Comparison of ENCODE assay signal across 12 cellular contexts in genomic region chr11:106012744-106013143, GRCh38. TPM values are rescaled to one million over a fixed set of nuclear protein-coding genes. Genes with fewer than 3 reads are reported as not detected.
A peak's percentile ranks its signal among the peaks of the same experiment; 100 is the strongest.
DNase-seq lines count a peak whose midpoint lies in the region; ATAC-seq, FAIRE-seq and TF ChIP-seq lines count a peak whose summit lies in the region.
"Had no signal": no experiment of that assay in that cellular context is flagged by ENCODE, and none has a peak within 500 bp of the region (broad histone marks: within the 10 kb centered on the region; RNA-seq: fewer than 3 reads in every experiment).

No MANE protein-coding gene starts in this region.

- no peak overlapping the region for H3K9ac ChIP-seq in neural progenitor cell
- no peak overlapping the region for H3K9ac ChIP-seq in colonic mucosa (ENCODE audit: low read depth in 2 of 2, low read length in 2 of 2)

- no peaks in the 10 kb centered on the region for H3K27me3 Mint-ChIP-seq in neural progenitor cell (ENCODE audit: insufficient read depth, low read depth)
- no peaks in the 10 kb centered on the region for H3K27me3 Mint-ChIP-seq in activated T-helper 1 cell treated with anti-CD3 and anti-CD28 coated beads, Interleukin-12 subunit alpha, Interleukin-12 subunit beta, Interleukin-2, Interleukin-4 antibody, amounts not matched to agents 30 ng/mL and 10 ng/mL and 1 ng/mL, durations not matched to agents 14 hours and 24 hours and 36 hours (ENCODE audit: insufficient read depth)
- H3K27me3 Mint-ChIP-seq: stimulated activated memory B cell treated with anti-CD40 and anti-IgM and Interleukin-4, amounts not matched to agents 10 μg/mL and 1 μg/mL and 100 μg/mL, for 72 hours had no signal

- TF ChIP-seq CTCF in neural progenitor cell (IDR thresholded peaks at IDR 0.05) (no peak), colonic mucosa (IDR thresholded peaks at IDR 0.05) (no peak)

- WGBS in ectodermal cell, 2 experiments, result 91 to 92% methylated on average over 2 to 3 of the region's 3 CpGs

- H3K27me3 ChIP-seq in ectodermal cell (ENCODE audit: control insufficient read depth, insufficient read depth, low read length, poor library complexity, severe bottlenecking), result no peaks in the 10 kb centered on the region
- H3K27me3 ChIP-seq in neural progenitor cell, result no peaks in the 10 kb centered on the region
- H3K27me3 ChIP-seq in colonic mucosa, result no peaks in the 10 kb centered on the region
- H3K27me3 ChIP-seq: SJSA1 had no signal

- H3K9me3 Mint-ChIP-seq in neural progenitor cell, result peaks cover 5% of the 10 kb centered on the region
- H3K9me3 Mint-ChIP-seq in activated T-helper 1 cell treated with anti-CD3 and anti-CD28 coated beads, Interleukin-12 subunit alpha, Interleukin-12 subunit beta, Interleukin-2, Interleukin-4 antibody, amounts not matched to agents 30 ng/mL and 10 ng/mL and 1 ng/mL, durations not matched to agents 14 hours and 24 hours and 36 hours, result no peaks in the 10 kb centered on the region

- intact Hi-C loops in colonic mucosa (cut with DNase I), result no loop called here
- intact Hi-C loops in activated T-helper 1 cell treated with anti-CD3 and anti-CD28 coated beads, Interleukin-12 subunit alpha, Interleukin-12 subunit beta, Interleukin-2, Interleukin-4 antibody, amounts not matched to agents 30 ng/mL and 10 ng/mL and 1 ng/mL, durations not matched to agents 14 hours and 24 hours and 36 hours (cut with micrococcal nuclease), result no loop called here

- peak overlapping the region; percentile 1 for H3K27ac ChIP-seq in ectodermal cell (ENCODE audit: insufficient read depth, low read depth, low read length, poor library complexity, severe bottlenecking)
- H3K27ac ChIP-seq in neural progenitor cell, result peak overlapping the region; percentile 6
- H3K27ac ChIP-seq in colonic mucosa, result no peak overlapping the region
- H3K27ac ChIP-seq: SJSA1 had no signal

- H3K4me1 Mint-ChIP-seq in neural progenitor cell, result peaks cover 18% of the 10 kb centered on the region
- peaks cover 19% of the 10 kb centered on the region for H3K4me1 Mint-ChIP-seq in activated T-helper 1 cell treated with anti-CD3 and anti-CD28 coated beads, Interleukin-12 subunit alpha, Interleukin-12 subunit beta, Interleukin-2, Interleukin-4 antibody, amounts not matched to agents 30 ng/mL and 10 ng/mL and 1 ng/mL, durations not matched to agents 14 hours and 24 hours and 36 hours (ENCODE audit: low read depth)

- no peak for ATAC-seq in HG02840 (IDR thresholded peaks at IDR 0.05; ENCODE audit: low FRiP score, unreplicated experiment)
- ATAC-seq: stimulated activated memory B cell treated with anti-CD40 and anti-IgM and Interleukin-4, amounts not matched to agents 10 μg/mL and 1 μg/mL and 100 μg/mL, for 72 hours had no signal

- H3K4me3 ChIP-seq in ectodermal cell (ENCODE audit: insufficient read depth, low read depth, low read length), result no peak overlapping the region
- H3K4me3 ChIP-seq in neural progenitor cell, result no peak overlapping the region
- H3K4me3 ChIP-seq in colonic mucosa, result no peak overlapping the region
- H3K4me3 ChIP-seq: SJSA1 had no signal

- TF ChIP-seq POLR2A in GM12891 (IDR thresholded peaks at IDR 0.05; ENCODE audit: low read depth, low read length), result no peak

- H3K4me2 ChIP-seq in neural progenitor cell, result peak overlapping the region; percentile 36

- DNase-seq in DMS 273 treated with DMSO at 0.1 percent for 48 hours (lab: John Stamatoyannopoulos, UW) (peak; percentile 53), NCI-H446 (lab: John Stamatoyannopoulos, UW) (peak; percentile 61 to 89), neural progenitor cell (ENCODE audit: low spot score) (no peak), colonic mucosa (no peak), GM12891 (ENCODE audit: insufficient read length, low spot score) (no peak)
- no peak for DNase-seq in activated T-helper 1 cell treated with anti-CD3 and anti-CD28 coated beads, Interleukin-12 subunit alpha, Interleukin-12 subunit beta, Interleukin-2, Interleukin-4 antibody, amounts not matched to agents 30 ng/mL and 10 ng/mL and 1 ng/mL, durations not matched to agents 14 hours and 24 hours and 36 hours (ENCODE audit: low spot score)
- DNase-seq: left cardiac atrium, NCI-H1436 treated with DMSO at 0.1 percent for 48 hours had no signal

- H3F3A ChIP-seq in neural progenitor cell (ENCODE audit: low read depth), result peaks cover 3% of the 10 kb centered on the region

- no peak overlapping the region for H2AFZ ChIP-seq in neural progenitor cell (replicated peaks)

- peaks cover 25% of the 10 kb centered on the region for H3K36me3 ChIP-seq in ectodermal cell (ENCODE audit: control insufficient read depth, insufficient read depth, low read length)
- H3K36me3 ChIP-seq in neural progenitor cell, result peaks cover 25% of the 10 kb centered on the region
- no peaks in the 10 kb centered on the region for H3K36me3 ChIP-seq in colonic mucosa

- H4K20me1 ChIP-seq in neural progenitor cell (ENCODE audit: low read depth), result peaks cover 26% of the 10 kb centered on the region

- peaks cover 84% of the 10 kb centered on the region for H3K79me2 ChIP-seq in neural progenitor cell (ENCODE audit: low read depth)

- H3K4me3 Mint-ChIP-seq in neural progenitor cell, result no peak overlapping the region
- no peak overlapping the region for H3K4me3 Mint-ChIP-seq in activated T-helper 1 cell treated with anti-CD3 and anti-CD28 coated beads, Interleukin-12 subunit alpha, Interleukin-12 subunit beta, Interleukin-2, Interleukin-4 antibody, amounts not matched to agents 30 ng/mL and 10 ng/mL and 1 ng/mL, durations not matched to agents 14 hours and 24 hours and 36 hours
- H3K4me3 Mint-ChIP-seq: stimulated activated memory B cell treated with anti-CD40 and anti-IgM and Interleukin-4, amounts not matched to agents 10 μg/mL and 1 μg/mL and 100 μg/mL, for 72 hours had no signal

- H3K36me3 Mint-ChIP-seq in neural progenitor cell, result peaks cover 44% of the 10 kb centered on the region
- peaks cover 40% of the 10 kb centered on the region for H3K36me3 Mint-ChIP-seq in activated T-helper 1 cell treated with anti-CD3 and anti-CD28 coated beads, Interleukin-12 subunit alpha, Interleukin-12 subunit beta, Interleukin-2, Interleukin-4 antibody, amounts not matched to agents 30 ng/mL and 10 ng/mL and 1 ng/mL, durations not matched to agents 14 hours and 24 hours and 36 hours (ENCODE audit: low read depth)

- no peak for FAIRE-seq in GM12891 (lab: Jason Lieb, UNC)

- H3K4me1 ChIP-seq in ectodermal cell (ENCODE audit: control insufficient read depth, insufficient read depth, low read length) (peaks cover 19% of the 10 kb centered on the region), neural progenitor cell (peaks cover 25% of the 10 kb centered on the region), colonic mucosa (no peaks in the 10 kb centered on the region)

- H3K9me3 ChIP-seq in ectodermal cell (ENCODE audit: control insufficient read depth, low read length) (no peaks in the 10 kb centered on the region), neural progenitor cell (ENCODE audit: low read depth) (no peaks in the 10 kb centered on the region), colonic mucosa (no peaks in the 10 kb centered on the region)
- H3K9me3 ChIP-seq: SJSA1 had no signal

- no peak overlapping the region for H3K27ac Mint-ChIP-seq in neural progenitor cell
- H3K27ac Mint-ChIP-seq in activated T-helper 1 cell treated with anti-CD3 and anti-CD28 coated beads, Interleukin-12 subunit alpha, Interleukin-12 subunit beta, Interleukin-2, Interleukin-4 antibody, amounts not matched to agents 30 ng/mL and 10 ng/mL and 1 ng/mL, durations not matched to agents 14 hours and 24 hours and 36 hours, result no peak overlapping the region
- H3K27ac Mint-ChIP-seq: stimulated activated memory B cell treated with anti-CD40 and anti-IgM and Interleukin-4, amounts not matched to agents 10 μg/mL and 1 μg/mL and 100 μg/mL, for 72 hours had no signal

TF ChIP-seq in GM12891, 5 proteins besides CTCF, POLR2A, EP300 and RAD21:
- TF ChIP-seq SPI1 (IDR thresholded peaks at IDR 0.05; ENCODE audit: low read depth, low read length) (no peak), TAF1 (IDR thresholded peaks at IDR 0.05; ENCODE audit: low read depth, low read length) (no peak), POU2F2 (IDR thresholded peaks at IDR 0.05; ENCODE audit: low read depth, low read length) (no peak), POLR2AphosphoS5 (IDR thresholded peaks at IDR 0.05; ENCODE audit: low read depth, low read length) (no peak), PAX5 (IDR thresholded peaks at IDR 0.05; ENCODE audit: insufficient read depth, low read length, severe bottlenecking) (no peak)

RNA-seq across cellular contexts. Expression of gene MSANTD4, which starts 9.3 kb away (rescaled TPM):
- polyA plus RNA-seq in ectodermal cell (2013, experiment 1 of 4), result 26.1 TPM
- polyA plus RNA-seq in ectodermal cell (2013, experiment 2 of 4), result 27.0 TPM
- 22.6 TPM for polyA plus RNA-seq in ectodermal cell (2013, experiment 3 of 4)
- polyA plus RNA-seq in ectodermal cell (2013, experiment 4 of 4), result 24.0 TPM
- total RNA-seq in neural progenitor cell (ENCODE audit: low replicate concordance) (27.4 and 40.3 TPM in 2 replicates), colonic mucosa (1 to 10 TPM; 6.2 to 6.8 TPM)
- polyA plus RNA-seq in GM12891 (2012; ENCODE audit: low read depth, missing spikeins), result 8.8 TPM
- total RNA-seq in activated T-helper 1 cell treated with anti-CD3 and anti-CD28 coated beads, Interleukin-12 subunit alpha, Interleukin-12 subunit beta, Interleukin-2, Interleukin-4 antibody, amounts not matched to agents 30 ng/mL and 10 ng/mL and 1 ng/mL, durations not matched to agents 14 hours and 24 hours and 36 hours, result 24.2 and 24.3 TPM in 2 replicates

Comparison
In these comparisons a context has a peak if more than half of its experiments do, and no peak if none do; other contexts are left out.
1. DNase-seq: peak in DMS 273 treated with DMSO at 0.1 percent for 48 hours (single experiment) and NCI-H446 (2 of 2); none in neural progenitor cell (single experiment), colonic mucosa (single experiment), GM12891 (single experiment) and activated T-helper 1 cell treated with anti-CD3 and anti-CD28 coated beads, Interleukin-12 subunit alpha, Interleukin-12 subunit beta, Interleukin-2, Interleukin-4 antibody, amounts not matched to agents 30 ng/mL and 10 ng/mL and 1 ng/mL, durations not matched to agents 14 hours and 24 hours and 36 hours (single experiment).